ENCODE assay signal across 1 cellular context in the genomic region with DNA sequence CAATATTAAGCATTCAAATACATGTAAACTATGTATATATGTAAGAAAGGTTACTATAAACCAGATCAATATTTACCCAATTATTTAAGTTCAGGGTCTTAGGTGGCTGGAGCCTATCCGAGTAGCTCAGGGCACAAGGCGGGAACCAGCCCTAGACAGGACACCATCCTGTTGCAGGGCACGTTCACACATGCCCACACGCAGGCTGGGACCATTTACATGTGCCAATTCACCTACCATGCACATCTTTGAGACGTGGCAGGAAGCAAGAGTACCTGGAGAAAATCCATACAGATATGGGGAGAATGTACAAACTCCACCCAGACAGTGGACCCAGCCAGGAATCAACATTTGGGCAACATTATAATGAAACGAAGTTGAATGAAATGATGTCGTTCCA.
TF ChIP-seq lines count a peak whose summit lies in the region.

No MANE protein-coding gene starts in this region.

TF ChIP-seq in H1, 55 proteins besides CTCF, POLR2A, EP300 and RAD21 (continued from another document):
- TF ChIP-seq RFX5 (IDR thresholded peaks at IDR 0.05; ENCODE audit: borderline replicate concordance, low read depth, low read length) (no peak), TCF12 (IDR thresholded peaks at IDR 0.05; ENCODE audit: low read depth, low read length) (no peak)
